10 cellular contexts compared by ENCODE assay signal in the genomic region with DNA sequence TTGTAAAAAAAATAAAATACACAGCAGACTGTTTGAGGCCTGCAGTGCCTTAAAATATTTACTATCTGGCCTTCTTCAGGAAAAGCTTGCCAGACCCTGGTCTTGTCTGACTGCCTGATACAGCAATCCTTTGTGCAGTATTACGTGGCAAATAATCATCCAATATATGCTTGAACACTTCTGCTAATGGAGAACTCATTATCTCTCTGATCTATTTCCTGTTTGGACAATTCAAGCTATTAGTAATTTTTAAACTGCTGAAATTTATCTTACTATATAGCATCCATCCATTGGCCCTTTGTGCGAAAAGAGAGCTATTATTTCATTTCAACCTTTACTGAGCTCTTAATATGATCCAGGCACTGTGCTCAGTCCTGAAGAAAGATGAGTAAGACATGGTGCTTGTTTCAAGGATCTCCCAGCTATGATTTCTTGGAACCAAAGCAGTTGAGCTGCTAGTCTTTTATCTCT. TPM values are rescaled to one million over a fixed set of nuclear protein-coding genes. Genes with fewer than 3 reads are reported as not detected.
DNase-seq lines count a peak whose midpoint lies in the region; ATAC-seq and TF ChIP-seq lines count a peak whose summit lies in the region.
"Had no signal": no experiment of that assay in that cellular context is flagged by ENCODE, and none has a peak within 500 bp of the region (broad histone marks: within the 10 kb centered on the region; RNA-seq: fewer than 3 reads in every experiment).

No MANE protein-coding gene starts in this region.

- no peak for ATAC-seq in psoas muscle
- ATAC-seq in HG02870 (IDR thresholded peaks at IDR 0.05; ENCODE audit: unreplicated experiment), result no peak
- ATAC-seq in GM19023 (IDR thresholded peaks at IDR 0.05; ENCODE audit: unreplicated experiment), result no peak
- no peak for ATAC-seq in GM21723 (IDR thresholded peaks at IDR 0.05; ENCODE audit: unreplicated experiment)

- POLR2A ChIA-PET in CD8-positive, alpha-beta memory T cell (lab: Charles Lee), result interaction anchor here (0.6 to 1.2 kb wide), 2 partner anchors 16 to 39 kb away, joined by 3 to 4 read pairs; a partner anchor contains a TSS

- peak overlapping the region in 7 of 8 donors; percentile 36 to 99 (median 80) for H3K27ac Mint-ChIP-seq in CD8-positive, alpha-beta memory T cell

- CTCF ChIA-PET in CD8-positive, alpha-beta memory T cell (lab: Charles Lee), result interaction anchor here (1.1 kb wide), 1 partner anchor 9 kb away, joined by 4 read pairs; no protein-coding TSS in a partner anchor

- no peaks in the 10 kb centered on the region for H3K27me3 Mint-ChIP-seq in CD8-positive, alpha-beta memory T cell

- H3K4me1 ChIP-seq in CD8-positive, alpha-beta memory T cell (ENCODE audit: insufficient read depth, low read length), result peaks cover 50% of the 10 kb centered on the region
- H3K4me1 ChIP-seq in colonic mucosa, result no peaks in the 10 kb centered on the region
- peaks cover 40% of the 10 kb centered on the region for H3K4me1 ChIP-seq in psoas muscle

- 73 to 84% (median 78%) methylated on average over 2 of the region's 2 CpGs for WGBS in psoas muscle, 3 donors

- H3K9me3 ChIP-seq in CD8-positive, alpha-beta memory T cell (ENCODE audit: low read length), result no peaks in the 10 kb centered on the region
- H3K9me3 ChIP-seq in colonic mucosa (no peaks in the 10 kb centered on the region), psoas muscle (no peaks in the 10 kb centered on the region)

- no peak overlapping the region for H3K9ac ChIP-seq in colonic mucosa (ENCODE audit: low read depth in 2 of 2, low read length in 2 of 2)

- no peaks in the 10 kb centered on the region for H3K36me3 ChIP-seq in CD8-positive, alpha-beta memory T cell (ENCODE audit: insufficient read depth, low read length)
- H3K36me3 ChIP-seq in colonic mucosa (no peaks in the 10 kb centered on the region), psoas muscle (ENCODE audit: insufficient read depth in 1 of 2, low read depth in 1 of 2) (peaks cover 0 to 19% of the 10 kb centered on the region in 2 donors)

- TF ChIP-seq CTCF in colonic mucosa (IDR thresholded peaks at IDR 0.05), result no peak
- no peak for TF ChIP-seq CTCF in psoas muscle (IDR thresholded peaks at IDR 0.05)

- no peaks in the 10 kb centered on the region for H3K27me3 ChIP-seq in CD8-positive, alpha-beta memory T cell (ENCODE audit: insufficient read depth, low read length, poor library complexity, severe bottlenecking)
- H3K27me3 ChIP-seq in colonic mucosa, result no peaks in the 10 kb centered on the region
- no peaks in the 10 kb centered on the region for H3K27me3 ChIP-seq in psoas muscle (ENCODE audit: insufficient read depth in 3 of 3, low read length in 2 of 3)

- no peaks in the 10 kb centered on the region for H3K9me3 Mint-ChIP-seq in CD8-positive, alpha-beta memory T cell

- DNase-seq in CD8-positive, alpha-beta memory T cell, result no peak
- DNase-seq in OCI-M1 (lab: John Stamatoyannopoulos, UW) (peak; percentile 77), colonic mucosa (no peak), psoas muscle (no peak), NCI-H526 (lab: John Stamatoyannopoulos, UW) (no peak)
- DNase-seq: NK-92 treated with Interleukin-12 subunit alpha and Interleukin-12 subunit beta, amount 100 ng/mL, for 24 hours; stimulated activated CD4-positive, alpha-beta T cell treated with anti-CD3 and anti-CD28 coated beads, Interleukin-2, amount 100 ng/mL, for 48 hours had no signal

- H3K36me3 Mint-ChIP-seq in CD8-positive, alpha-beta memory T cell, result peaks cover 0 to 23% (median 8%) of the 10 kb centered on the region in 3 donors

- peaks cover 55 to 71% (median 56%) of the 10 kb centered on the region in 3 donors for H3K4me1 Mint-ChIP-seq in CD8-positive, alpha-beta memory T cell

- peak overlapping the region; percentile 65 for H3K27ac ChIP-seq in CD8-positive, alpha-beta memory T cell (ENCODE audit: low read depth, low read length)
- H3K27ac ChIP-seq in colonic mucosa (peak overlapping the region; percentile 73), psoas muscle (peak overlapping the region; percentile 82)

- H3K4me3 Mint-ChIP-seq in CD8-positive, alpha-beta memory T cell, result no peak overlapping the region

- no peak overlapping the region for H3K4me3 ChIP-seq in CD8-positive, alpha-beta memory T cell (ENCODE audit: low read length)
- H3K4me3 ChIP-seq in colonic mucosa (no peak overlapping the region), psoas muscle (no peak overlapping the region)

- intact Hi-C loops in colonic mucosa (cut with DNase I), result no loop called here
- intact Hi-C loops in psoas muscle (cut with DNase I), result loop anchor here in 1 of 2 donors (5.0 kb wide), 1 partner anchor 131 kb away; no protein-coding TSS in a partner anchor

RNA-seq across cellular contexts. Expression of a gene that starts 15.9 kb away (rescaled TPM):
- 10 to 100 TPM; 28.0 to 28.2 TPM for total RNA-seq in CD8-positive, alpha-beta memory T cell
- 13.8 TPM for polyA plus RNA-seq in CD8-positive, alpha-beta memory T cell
- total RNA-seq in colonic mucosa (10 to 100 TPM; 31.9 to 32.0 TPM), psoas muscle (10 to 100 TPM; 13.5 to 15.0 (median 14.5) TPM)
- 10 to 100 TPM in 2 of 3 donors, 1 to 10 TPM in 1; 5.9 to 13.1 (median 10.3) TPM for polyA plus RNA-seq in psoas muscle
